1 cellular context compared by ENCODE assay signal in genomic region chr2:42547446-42548295, GRCh38.
TF ChIP-seq lines count a peak whose summit lies in the region.

No MANE protein-coding gene starts in this region.

TF ChIP-seq in SK-N-SH, 30 proteins besides CTCF, POLR2A, EP300 and RAD21 (continued from another document):
- no peak for TF ChIP-seq IRF3 (IDR thresholded peaks at IDR 0.05; ENCODE audit: low read depth, low read length)
- TF ChIP-seq MXI1 (IDR thresholded peaks at IDR 0.05; ENCODE audit: low read depth, low read length): no peak
- TF ChIP-seq GABPA (IDR thresholded peaks at IDR 0.05; ENCODE audit: low read depth): no peak
- no peak for TF ChIP-seq ZBTB33 (IDR thresholded peaks at IDR 0.05; ENCODE audit: borderline replicate concordance, low read depth)
- TF ChIP-seq FOSL2 (IDR thresholded peaks at IDR 0.05; ENCODE audit: borderline replicate concordance, low read depth): no peak
- no peak for TF ChIP-seq NRF1 (IDR thresholded peaks at IDR 0.05; ENCODE audit: low read depth, low read length)
- no peak for TF ChIP-seq SMC3 (IDR thresholded peaks at IDR 0.05; ENCODE audit: low read depth, low read length)
- no peak for TF ChIP-seq SIN3A (IDR thresholded peaks at IDR 0.05; ENCODE audit: borderline replicate concordance, low read depth, low read length)
- no peak for TF ChIP-seq ELF1 (IDR thresholded peaks at IDR 0.05)
- TF ChIP-seq YY1 (IDR thresholded peaks at IDR 0.05; ENCODE audit: low read depth): no peak
- no peak for TF ChIP-seq TEAD4 (IDR thresholded peaks at IDR 0.05; ENCODE audit: borderline replicate concordance, insufficient read depth)
- no peak for TF ChIP-seq PBX3 (IDR thresholded peaks at IDR 0.05)
- no peak for TF ChIP-seq RFX5 (IDR thresholded peaks at IDR 0.05; ENCODE audit: low read length)
- no peak for TF ChIP-seq FOXJ3 (CRISPR knock-in tag; IDR thresholded peaks at IDR 0.05)
